Comparison of ENCODE assay signal across 9 cellular contexts in the genomic region with DNA sequence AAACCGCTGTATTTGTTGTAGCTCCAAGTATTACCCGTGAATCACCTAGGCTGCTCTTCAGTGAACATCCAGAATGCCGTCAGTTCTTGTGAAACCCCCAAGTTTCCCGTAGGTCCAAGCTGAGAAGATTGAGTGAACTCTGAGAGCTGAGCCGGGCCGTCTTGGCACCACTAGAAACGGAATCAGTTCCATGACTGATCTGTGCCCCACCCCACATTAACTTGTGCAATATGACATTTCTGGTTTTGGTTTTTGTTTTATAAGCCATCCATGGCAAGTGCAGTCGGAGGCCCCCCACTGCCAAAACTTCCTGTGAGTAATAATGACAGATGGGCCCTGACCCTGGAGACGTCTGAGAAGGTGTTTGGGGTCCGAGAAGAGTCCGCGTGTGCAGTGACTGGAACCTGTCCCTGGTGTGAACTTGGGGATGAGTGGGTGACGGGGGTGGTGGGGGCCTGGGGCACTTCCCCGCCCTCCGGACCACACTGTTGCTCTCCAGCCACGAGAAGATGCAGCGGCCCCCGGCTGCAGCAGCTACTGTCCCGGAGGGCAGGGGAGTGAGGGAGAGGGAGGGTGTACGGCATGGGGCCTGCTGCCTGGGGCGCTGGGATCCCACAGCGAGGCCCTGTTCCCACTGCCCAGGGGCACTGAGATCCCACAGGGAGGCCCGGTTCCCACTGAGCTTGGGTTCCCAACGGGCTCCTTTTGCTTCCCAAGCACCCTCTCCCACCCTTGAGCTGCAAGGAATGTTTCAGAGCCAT. TPM values are rescaled to one million over a fixed set of nuclear protein-coding genes. Genes with fewer than 3 reads are reported as not detected.
DNase-seq lines count a peak whose midpoint lies in the region; ATAC-seq and TF ChIP-seq lines count a peak whose summit lies in the region.
"Had no signal": no experiment of that assay in that cellular context is flagged by ENCODE, and none has a peak within 500 bp of the region (broad histone marks: within the 10 kb centered on the region; RNA-seq: fewer than 3 reads in every experiment).

No MANE protein-coding gene starts in this region.

- ATAC-seq in GM19438 (IDR thresholded peaks at IDR 0.05; ENCODE audit: low read depth, unreplicated experiment), result peak; percentile 70
- ATAC-seq in HG03378 (IDR thresholded peaks at IDR 0.05; ENCODE audit: unreplicated experiment), result peak; percentile 95
- ATAC-seq: left lobe of liver had no signal

- no peak overlapping the region for H3K4me3 Mint-ChIP-seq in activated naive CD4-positive, alpha-beta T cell treated with anti-CD3 and anti-CD28 coated beads for 36 hours

- H3K9me3 Mint-ChIP-seq in activated naive CD4-positive, alpha-beta T cell treated with anti-CD3 and anti-CD28 coated beads for 36 hours, result no peaks in the 10 kb centered on the region

- CTCF ChIA-PET in activated naive CD4-positive, alpha-beta T cell treated with anti-CD3 and anti-CD28 coated beads for 36 hours (lab: Charles Lee), result no interaction called here

- TF ChIP-seq CTCF in fibroblast of the aortic adventitia (IDR thresholded peaks at IDR 0.05; ENCODE audit: insufficient read depth, low read length), result no peak

- H3K4me3 ChIP-seq in fibroblast of the aortic adventitia (ENCODE audit: low read depth, low read length), result no peak overlapping the region

- peaks cover 31% of the 10 kb centered on the region for H3K36me3 Mint-ChIP-seq in activated naive CD4-positive, alpha-beta T cell treated with anti-CD3 and anti-CD28 coated beads for 36 hours (ENCODE audit: low read depth)

- intact Hi-C loops in activated naive CD4-positive, alpha-beta T cell treated with anti-CD3 and anti-CD28 coated beads for 36 hours (cut with micrococcal nuclease), result no loop called here

- DNase-seq in GM03348 (ENCODE audit: low spot score), result peak; percentile 72
- peak; percentile 47 for DNase-seq in fibroblast of the aortic adventitia (ENCODE audit: low read depth)
- no peak for DNase-seq in NCI-H2171 (lab: John Stamatoyannopoulos, UW)
- no peak for DNase-seq in activated naive CD4-positive, alpha-beta T cell treated with anti-CD3 and anti-CD28 coated beads for 36 hours
- DNase-seq in middle frontal gyrus (ENCODE audit: extremely low spot score, low spot score), result no peak
- DNase-seq in NCI-H187 treated with DMSO at 0.1 percent for 48 hours (lab: John Stamatoyannopoulos, UW), result no peak

- H3K27me3 Mint-ChIP-seq in activated naive CD4-positive, alpha-beta T cell treated with anti-CD3 and anti-CD28 coated beads for 36 hours (ENCODE audit: low read depth), result no peaks in the 10 kb centered on the region

- peaks cover 33% of the 10 kb centered on the region for H3K4me1 Mint-ChIP-seq in activated naive CD4-positive, alpha-beta T cell treated with anti-CD3 and anti-CD28 coated beads for 36 hours (ENCODE audit: low read depth)

- H3K27ac Mint-ChIP-seq in activated naive CD4-positive, alpha-beta T cell treated with anti-CD3 and anti-CD28 coated beads for 36 hours, result no peak overlapping the region

RNA-seq across cellular contexts. Expression of a gene that starts 26.5 kb away (rescaled TPM):
- total RNA-seq in fibroblast of the aortic adventitia (ENCODE audit: low replicate concordance), result 2.0 and 3.0 TPM in 2 replicates
- 10 to 100 TPM; 77.8 to 79.4 TPM for total RNA-seq in activated naive CD4-positive, alpha-beta T cell treated with anti-CD3 and anti-CD28 coated beads for 36 hours

Comparison
In these comparisons a context has a peak if more than half of its experiments do, and no peak if none do; other contexts are left out.
1. DNase-seq: peak in GM03348 (single experiment) and fibroblast of the aortic adventitia (single experiment); none in NCI-H2171 (single experiment), activated naive CD4-positive, alpha-beta T cell treated with anti-CD3 and anti-CD28 coated beads for 36 hours (single experiment), middle frontal gyrus (single experiment) and NCI-H187 treated with DMSO at 0.1 percent for 48 hours (single experiment).
2. RNA of a gene that starts 26.5 kb away (total RNA-seq): 77.8 to 79.4 TPM in activated naive CD4-positive, alpha-beta T cell treated with anti-CD3 and anti-CD28 coated beads for 36 hours; 2.0 to 3.0 TPM in fibroblast of the aortic adventitia; every median in the first group is over 10 times any median in the second.